35 cellular contexts compared by ENCODE assay signal in genomic region chr6:120854583-120854982, GRCh38.
DNase-seq lines count a peak whose midpoint lies in the region; ATAC-seq, FAIRE-seq and TF ChIP-seq lines count a peak whose summit lies in the region.
"Had no signal": no experiment of that assay in that cellular context is flagged by ENCODE, and none has a peak within 500 bp of the region (broad histone marks: within the 10 kb centered on the region; RNA-seq: fewer than 3 reads in every experiment).

No MANE protein-coding gene starts in this region.

- H3K9ac ChIP-seq in HepG2 (ENCODE audit: insufficient read depth, low read depth, low read length) (no peak overlapping the region), GM12878 (ENCODE audit: control insufficient read depth, insufficient read depth, low read length) (no peak overlapping the region)
- H3K9ac ChIP-seq: BLaER1; BLaER1 treated with 17β-estradiol and CSF1 and Interleukin-3, amounts not matched to agents 10 nM and 100 nM had no signal

- intact Hi-C loops in HepG2 (cut with micrococcal nuclease; ENCODE audit: unreplicated experiment): no loop called here
- intact Hi-C loops in right lobe of liver (cut with DNase I): no loop called here
- intact Hi-C loops in GM12878 (cut with micrococcal nuclease; ENCODE audit: unreplicated experiment): no loop called here
- intact Hi-C loops in pancreas (cut with DNase I): no loop called here

- ATAC-seq in HepG2 (no peak), right lobe of liver (no peak), GM12878 (no peak), pancreas (no peak)
- ATAC-seq: A549; CD8-positive, alpha-beta T cell had no signal

- H4K20me1 ChIP-seq in HepG2 (ENCODE audit: insufficient read depth, low read length) (no peaks in the 10 kb centered on the region; the same call in 1 of the 2 replicates), GM12878 (ENCODE audit: control insufficient read depth, insufficient read depth) (no peaks in the 10 kb centered on the region)
- H4K20me1 ChIP-seq: BLaER1; BLaER1 treated with 17β-estradiol and CSF1 and Interleukin-3, amounts not matched to agents 10 nM and 100 nM had no signal

- H2AFZ ChIP-seq in HepG2 (ENCODE audit: low read length) (no peak overlapping the region), GM12878 (ENCODE audit: control insufficient read depth, low read depth, low read length) (no peak overlapping the region)

- H3K4me1 ChIP-seq in HepG2 (ENCODE audit: insufficient read depth, low read length): no peaks in the 10 kb centered on the region
- no peaks in the 10 kb centered on the region for H3K4me1 ChIP-seq in right lobe of liver
- H3K4me1 ChIP-seq in HEK293 (ENCODE audit: control insufficient read depth, insufficient read depth, low read length): peaks cover 3% of the 10 kb centered on the region; the same call in 1 of the 2 replicates
- no peaks in the 10 kb centered on the region for H3K4me1 ChIP-seq in GM12878 (ENCODE audit: control insufficient read depth, insufficient read depth, low read length)
- no peaks in the 10 kb centered on the region for H3K4me1 ChIP-seq in pancreas
- H3K4me1 ChIP-seq: A549; BE2C; BLaER1; BLaER1 treated with 17β-estradiol and CSF1 and Interleukin-3, amounts not matched to agents 10 nM and 100 nM; Caco-2 had no signal

- H3K4me3 ChIP-seq in HepG2 (replicated peaks in 1 of 3; ENCODE audit: insufficient read depth in 1 of 3, low read depth in 2 of 3, low read length in 3 of 3) (no peak overlapping the region), right lobe of liver (no peak overlapping the region), HEK293 (ENCODE audit: low read depth, low read length) (no peak overlapping the region), GM12878 (no peak overlapping the region), pancreas (no peak overlapping the region)
- H3K4me3 ChIP-seq: A549; BLaER1; BLaER1 treated with 17β-estradiol and CSF1 and Interleukin-3, amounts not matched to agents 10 nM and 100 nM had no signal

- SMC1A ChIA-PET in GM12878 (lab: Charles Lee; ENCODE audit: uncharacterized antibody, unreplicated experiment): no interaction called here

- RAD21 ChIA-PET in GM12878 (lab: Charles Lee; ENCODE audit: unreplicated experiment): no interaction called here

- no peaks in the 10 kb centered on the region for H3K36me3 ChIP-seq in HepG2 (replicated peaks in 1 of 2; ENCODE audit: control insufficient read depth in 1 of 2, insufficient read depth in 2 of 2, low read length in 2 of 2)
- no peaks in the 10 kb centered on the region for H3K36me3 ChIP-seq in right lobe of liver
- H3K36me3 ChIP-seq in HEK293 (ENCODE audit: control insufficient read depth in 2 of 2, insufficient read depth in 1 of 2, low read length in 2 of 2): no peaks in the 10 kb centered on the region
- no peaks in the 10 kb centered on the region for H3K36me3 ChIP-seq in GM12878 (ENCODE audit: control insufficient read depth in 2 of 2, insufficient read depth in 2 of 2, low read length in 1 of 2)
- no peaks in the 10 kb centered on the region for H3K36me3 ChIP-seq in pancreas
- H3K36me3 ChIP-seq: BE2C; BLaER1; BLaER1 treated with 17β-estradiol and CSF1 and Interleukin-3, amounts not matched to agents 10 nM and 100 nM had no signal

- no TSS peak for BruUV-seq in HepG2 (replicated peaks; lab: Mats Ljungman, UMichigan)
- no TSS peak for BruUV-seq in GM12878 (replicated peaks; lab: Mats Ljungman, UMichigan)

- in situ Hi-C loops in HepG2 (cut with HindIII; ENCODE audit: extremely low pct_ligation_motif_present, low pct_unique_long_range_greater_than_20kb): no loop called here
- in situ Hi-C loops in GM12878 (cut with MboI): no loop called here

- no peak for DNase-seq in HepG2 (ENCODE audit: low spot score)
- DNase-seq in right lobe of liver: no peak
- no peak for DNase-seq in GM12878 (ENCODE audit: low read depth, low spot score)
- no peak for DNase-seq in pancreas
- DNase-seq in midbrain (lab: John Stamatoyannopoulos, UW): no peak
- DNase-seq in NCI-H446 treated with DMSO at 0.1 percent for 48 hours (lab: John Stamatoyannopoulos, UW): no peak
- no peak for DNase-seq in NCI-H2081 (lab: John Stamatoyannopoulos, UW)
- DNase-seq: 8988T; ACHN; AML-193; BE2C; C1 segment of cervical spinal cord; Caco-2; Calu3; CD4-positive, alpha-beta memory T cell; CD4-positive, alpha-beta T cell; CD4-positive, CD25-positive, alpha-beta regulatory T cell; CD8-positive, alpha-beta memory T cell; CD8-positive, alpha-beta T cell; COR-L47; DMS 273 treated with DMSO at 0.1 percent for 48 hours; DMS153; DMS53; DMS79; DMS79 treated with DMSO at 0.1 percent for 48 hours; DND-41; EL had no signal

- no peak overlapping the region for H3K27ac ChIP-seq in HepG2 (ENCODE audit: extremely low read length, insufficient read depth, low read length)
- H3K27ac ChIP-seq in right lobe of liver: no peak overlapping the region
- no peak overlapping the region for H3K27ac ChIP-seq in HEK293 (ENCODE audit: extremely low read depth, low read depth, low read length)
- H3K27ac ChIP-seq in GM12878 (ENCODE audit: control insufficient read depth, insufficient read depth): no peak overlapping the region
- no peak overlapping the region for H3K27ac ChIP-seq in pancreas
- H3K27ac ChIP-seq: 22Rv1; A549; BLaER1; BLaER1 treated with 17β-estradiol and CSF1 and Interleukin-3, amounts not matched to agents 10 nM and 100 nM; C4-2B had no signal

- no peaks in the 10 kb centered on the region for H3K27me3 ChIP-seq in HepG2 (ENCODE audit: control insufficient read depth in 1 of 2, insufficient read depth in 2 of 2, low read length in 2 of 2)
- H3K27me3 ChIP-seq in right lobe of liver: no peaks in the 10 kb centered on the region
- H3K27me3 ChIP-seq in GM12878 (replicated peaks in 1 of 2; ENCODE audit: control insufficient read depth in 2 of 2, insufficient read depth in 2 of 2, low read length in 1 of 2): no peaks in the 10 kb centered on the region
- H3K27me3 ChIP-seq in pancreas: no peaks in the 10 kb centered on the region
- H3K27me3 ChIP-seq: BE2C; BLaER1; BLaER1 treated with 17β-estradiol and CSF1 and Interleukin-3, amounts not matched to agents 10 nM and 100 nM had no signal

- TF ChIP-seq CTCF in HepG2 (CRISPR knock-in tag; IDR thresholded peaks at IDR 0.05) (no peak), right lobe of liver (IDR thresholded peaks at IDR 0.05) (no peak), HEK293 (tag by site-specific recombination; IDR thresholded peaks at IDR 0.05) (no peak), GM12878 (IDR thresholded peaks at IDR 0.05 in 2 of 3, conservative IDR thresholded peaks at IDR 0.05 in 1 of 3; ENCODE audit: control insufficient read depth in 2 of 3, extremely low read depth in 1 of 3, insufficient read depth in 1 of 3, low read depth in 3 of 3, low read length in 3 of 3) (no peak), pancreas (IDR thresholded peaks at IDR 0.05) (no peak)

- no peak for TF ChIP-seq RAD21 in HepG2 (CRISPR knock-in tag; IDR thresholded peaks at IDR 0.05)
- TF ChIP-seq RAD21 in GM12878 (IDR thresholded peaks at IDR 0.05; ENCODE audit: insufficient read depth, low read depth, low read length): no peak

- TF ChIP-seq EP300 in HepG2 (IDR thresholded peaks at IDR 0.05; ENCODE audit: low read depth in 2 of 2, low read length in 2 of 2): no peak
- no peak for TF ChIP-seq EP300 in HepG2 (CRISPR knock-in tag; IDR thresholded peaks at IDR 0.05; ENCODE audit: borderline replicate concordance)
- no peak for TF ChIP-seq EP300 in GM12878 (IDR thresholded peaks at IDR 0.05; ENCODE audit: borderline replicate concordance in 1 of 2, control insufficient read depth in 1 of 2, low read depth in 2 of 2, low read length in 2 of 2)

- CTCF ChIA-PET in HepG2 (lab: Yijun Ruan, JAX; ENCODE audit: low intra/inter-chr PET ratio, low total read pairs): no interaction called here
- CTCF ChIA-PET in HEK293 (lab: Yijun Ruan, JAX): no interaction called here
- CTCF ChIA-PET in GM12878 (lab: Yijun Ruan, JAX): no interaction called here

- H3K4me2 ChIP-seq in HepG2 (ENCODE audit: low read depth, low read length) (no peak overlapping the region), GM12878 (ENCODE audit: control insufficient read depth, insufficient read depth) (no peak overlapping the region)
- H3K4me2 ChIP-seq: A549; BLaER1; BLaER1 treated with 17β-estradiol and CSF1 and Interleukin-3, amounts not matched to agents 10 nM and 100 nM had no signal

- H3K79me2 ChIP-seq in HepG2 (ENCODE audit: insufficient read depth, low read length) (no peaks in the 10 kb centered on the region), GM12878 (ENCODE audit: control insufficient read depth, insufficient read depth, low read length) (no peaks in the 10 kb centered on the region)

- POLR2A ChIA-PET in HepG2 (lab: Yijun Ruan, JAX) (no interaction called here), HEK293 (lab: Yijun Ruan, JAX) (no interaction called here), GM12878 (lab: Charles Lee) (no interaction called here)

- FAIRE-seq in HepG2 (lab: Jason Lieb, UNC) (no peak), GM12878 (lab: Jason Lieb, UNC) (no peak), pancreas (lab: Jason Lieb, UNC) (peak; percentile 20)
- FAIRE-seq: A204.1, A549, D721Med had no signal

- H3K9me3 ChIP-seq in HepG2 (ENCODE audit: low read length): no peaks in the 10 kb centered on the region
- no peaks in the 10 kb centered on the region for H3K9me3 ChIP-seq in right lobe of liver
- H3K9me3 ChIP-seq in HEK293 (ENCODE audit: control insufficient read depth, insufficient read depth, low read depth, low read length): no peaks in the 10 kb centered on the region
- H3K9me3 ChIP-seq in GM12878 (replicated peaks; ENCODE audit: control insufficient read depth, insufficient read depth, low read length): no peaks in the 10 kb centered on the region
- H3K9me3 ChIP-seq in pancreas: no peaks in the 10 kb centered on the region
- H3K9me3 ChIP-seq: A549; BE2C; BLaER1; BLaER1 treated with 17β-estradiol and CSF1 and Interleukin-3, amounts not matched to agents 10 nM and 100 nM; Caco-2 had no signal

- TF ChIP-seq POLR2A in HepG2 (IDR thresholded peaks at IDR 0.05; ENCODE audit: insufficient read depth in 1 of 2, low read depth in 2 of 2, low read length in 2 of 2): no peak
- no peak for TF ChIP-seq POLR2A in right lobe of liver (IDR thresholded peaks at IDR 0.05)
- TF ChIP-seq POLR2A in GM12878 (IDR thresholded peaks at IDR 0.05; ENCODE audit: low read depth, low read length): no peak

TF ChIP-seq in HepG2, 621 proteins besides CTCF, POLR2A, EP300 and RAD21 (continues in another document):
- TF ChIP-seq ATF7 (IDR thresholded peaks at IDR 0.05) (peak; percentile 92), ATF7 (CRISPR knock-in tag; IDR thresholded peaks at IDR 0.05) (no peak), CREB1 (IDR thresholded peaks at IDR 0.05) (peak; percentile 38), CREB1 (CRISPR knock-in tag; IDR thresholded peaks at IDR 0.05) (no peak)

TF ChIP-seq in GM12878, 131 proteins besides CTCF, POLR2A, EP300 and RAD21 (continues in another document):
- no peak for TF ChIP-seq MEF2B (IDR thresholded peaks at IDR 0.05; ENCODE audit: partially characterized antibody, poor library complexity, severe bottlenecking)
- no peak for TF ChIP-seq MYC (IDR thresholded peaks at IDR 0.05; ENCODE audit: insufficient read depth, insufficient read length, insufficient replicate concordance, low read length, severe bottlenecking)
- TF ChIP-seq SUZ12 (IDR thresholded peaks at IDR 0.05; ENCODE audit: unreplicated experiment): no peak

Comparison
In these comparisons a context has a peak if more than half of its experiments do, and no peak if none do; other contexts are left out.
1. Of the 63 proteins assayed by ChIP-seq in both HepG2 and HEK293: peak only in HepG2: none; only in HEK293: ATF2; in both: none; in neither: 62.